In the genomic region with DNA sequence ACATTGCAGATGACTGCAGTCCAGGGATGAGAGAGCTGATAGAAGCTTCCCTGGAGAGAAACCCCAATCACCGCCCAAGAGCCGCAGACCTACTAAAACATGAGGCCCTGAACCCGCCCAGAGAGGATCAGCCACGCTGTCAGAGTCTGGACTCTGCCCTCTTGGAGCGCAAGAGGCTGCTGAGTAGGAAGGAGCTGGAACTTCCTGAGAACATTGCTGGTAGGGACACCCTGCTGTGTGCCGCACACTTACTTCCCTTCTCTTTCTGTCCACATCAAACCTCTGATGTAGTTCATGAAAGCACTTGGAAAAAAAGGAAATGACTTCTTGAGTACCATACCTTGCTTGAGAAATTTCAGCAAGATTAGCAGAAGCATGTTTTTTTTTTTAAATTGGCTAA, we compare ENCODE assay signal across 13 cellular contexts. TPM values are rescaled to one million over a fixed set of nuclear protein-coding genes. Genes with fewer than 3 reads are reported as not detected.
DNase-seq lines count a peak whose midpoint lies in the region; TF ChIP-seq lines count a peak whose summit lies in the region.
"Had no signal": no experiment of that assay in that cellular context is flagged by ENCODE, and none has a peak within 500 bp of the region (broad histone marks: within the 10 kb centered on the region; RNA-seq: fewer than 3 reads in every experiment).

No MANE protein-coding gene starts in this region.

- peak overlapping the region; percentile 51 for H3K27ac Mint-ChIP-seq in activated naive CD4-positive, alpha-beta T cell treated with anti-CD3 and anti-CD28 coated beads, Interleukin-2, amount 50 U/mL, for 24 hours
- H3K27ac Mint-ChIP-seq in dendritic cell treated with granulocyte-macrophage colony-stimulating factor and Interleukin-4, amounts not matched to agents 40 ng/mL and 50 ng/mL, for 4 days: peak overlapping the region; percentile 85
- no peak overlapping the region for H3K27ac Mint-ChIP-seq in progenitor cell of endocrine pancreas

- no peaks in the 10 kb centered on the region for H3K27me3 Mint-ChIP-seq in activated naive CD4-positive, alpha-beta T cell treated with anti-CD3 and anti-CD28 coated beads, Interleukin-2, amount 50 U/mL, for 24 hours
- no peaks in the 10 kb centered on the region for H3K27me3 Mint-ChIP-seq in dendritic cell treated with granulocyte-macrophage colony-stimulating factor and Interleukin-4, amounts not matched to agents 40 ng/mL and 50 ng/mL, for 4 days
- H3K27me3 Mint-ChIP-seq in progenitor cell of endocrine pancreas: no peaks in the 10 kb centered on the region

- no peak overlapping the region for H3K4me3 Mint-ChIP-seq in activated naive CD4-positive, alpha-beta T cell treated with anti-CD3 and anti-CD28 coated beads, Interleukin-2, amount 50 U/mL, for 24 hours
- no peak overlapping the region for H3K4me3 Mint-ChIP-seq in dendritic cell treated with granulocyte-macrophage colony-stimulating factor and Interleukin-4, amounts not matched to agents 40 ng/mL and 50 ng/mL, for 4 days
- no peak overlapping the region for H3K4me3 Mint-ChIP-seq in progenitor cell of endocrine pancreas (ENCODE audit: low read depth)

- H3K36me3 Mint-ChIP-seq in activated naive CD4-positive, alpha-beta T cell treated with anti-CD3 and anti-CD28 coated beads, Interleukin-2, amount 50 U/mL, for 24 hours: peaks cover 12% of the 10 kb centered on the region
- H3K36me3 Mint-ChIP-seq in dendritic cell treated with granulocyte-macrophage colony-stimulating factor and Interleukin-4, amounts not matched to agents 40 ng/mL and 50 ng/mL, for 4 days (ENCODE audit: low read depth): peaks cover 78% of the 10 kb centered on the region
- H3K36me3 Mint-ChIP-seq in progenitor cell of endocrine pancreas (ENCODE audit: insufficient read depth): peaks cover 12% of the 10 kb centered on the region

- no peak for TF ChIP-seq CTCF in progenitor cell of endocrine pancreas (IDR thresholded peaks at IDR 0.05; ENCODE audit: unreplicated experiment)

- H3K4me1 Mint-ChIP-seq in activated naive CD4-positive, alpha-beta T cell treated with anti-CD3 and anti-CD28 coated beads, Interleukin-2, amount 50 U/mL, for 24 hours: peaks cover 26% of the 10 kb centered on the region
- peaks cover 45% of the 10 kb centered on the region for H3K4me1 Mint-ChIP-seq in dendritic cell treated with granulocyte-macrophage colony-stimulating factor and Interleukin-4, amounts not matched to agents 40 ng/mL and 50 ng/mL, for 4 days (ENCODE audit: low read depth)
- H3K4me1 Mint-ChIP-seq in progenitor cell of endocrine pancreas (ENCODE audit: low read depth): no peaks in the 10 kb centered on the region

- intact Hi-C loops in dendritic cell treated with granulocyte-macrophage colony-stimulating factor and Interleukin-4, amounts not matched to agents 40 ng/mL and 50 ng/mL, for 4 days (cut with micrococcal nuclease): loop anchor here (5.0 kb wide), 1 partner anchor 33 kb away; no protein-coding TSS in a partner anchor

- no peaks in the 10 kb centered on the region for H3K9me3 Mint-ChIP-seq in activated naive CD4-positive, alpha-beta T cell treated with anti-CD3 and anti-CD28 coated beads, Interleukin-2, amount 50 U/mL, for 24 hours
- no peaks in the 10 kb centered on the region for H3K9me3 Mint-ChIP-seq in dendritic cell treated with granulocyte-macrophage colony-stimulating factor and Interleukin-4, amounts not matched to agents 40 ng/mL and 50 ng/mL, for 4 days
- no peaks in the 10 kb centered on the region for H3K9me3 Mint-ChIP-seq in progenitor cell of endocrine pancreas (ENCODE audit: low read depth)

- no peak for DNase-seq in activated naive CD4-positive, alpha-beta T cell treated with Interleukin-2 at 50 U/mL for 16 hours
- DNase-seq in mucosa of gallbladder (ENCODE audit: low spot score) (peak; percentile 48), NCI-H82 treated with DMSO at 0.1 percent for 48 hours (lab: John Stamatoyannopoulos, UW; ENCODE audit: unreplicated experiment) (no peak), islet precursor cell (no peak), progenitor cell of endocrine pancreas (ENCODE audit: low spot score, unreplicated experiment) (no peak), activated T-cell treated with anti-CD3 and anti-CD28 coated beads for 4 hours (no peak)
- DNase-seq: activated CD4-positive, CD25-positive, alpha-beta regulatory T cell; heart right ventricle; mesendoderm; NCI-H1417; NCI-H526 treated with DMSO at 0.1 percent for 48 hours had no signal

RNA-seq across cellular contexts. Expression of a gene that starts 25.3 kb away (rescaled TPM):
- total RNA-seq in mucosa of gallbladder (17.5 TPM), progenitor cell of endocrine pancreas (15.0 and 16.8 TPM in 2 replicates)
